ENCODE assay signal across 1 cellular context in genomic region chr14:103504991-103505565, GRCh38.
TF ChIP-seq lines count a peak whose summit lies in the region.

No MANE protein-coding gene starts in this region.

TF ChIP-seq in GM23338, 12 proteins besides CTCF, POLR2A, EP300 and RAD21 (continued from another document):
- TF ChIP-seq JUNB (IDR thresholded peaks at IDR 0.05; ENCODE audit: unreplicated experiment) (no peak), REST (IDR thresholded peaks at IDR 0.05; ENCODE audit: unreplicated experiment) (no peak), EZH2phosphoT487 (IDR thresholded peaks at IDR 0.05; ENCODE audit: unreplicated experiment) (no peak), ZNF462 (CRISPR knock-in tag; IDR thresholded peaks at IDR 0.05) (no peak)
